8 cellular contexts compared by ENCODE assay signal in genomic region chr5:52743970-52744369, GRCh38. TPM values are rescaled to one million over a fixed set of nuclear protein-coding genes. Genes with fewer than 3 reads are reported as not detected.
A peak's percentile ranks its signal among the peaks of the same experiment; 100 is the strongest.
DNase-seq lines count a peak whose midpoint lies in the region; ATAC-seq and TF ChIP-seq lines count a peak whose summit lies in the region.

No MANE protein-coding gene starts in this region.

- no peak overlapping the region for H3K4me3 ChIP-seq in astrocyte of the cerebellum (ENCODE audit: low read depth, low read length)
- H3K4me3 ChIP-seq in neural progenitor cell, result no peak overlapping the region

- no peaks in the 10 kb centered on the region for H3K36me3 ChIP-seq in neural progenitor cell

- no peak for TF ChIP-seq CTCF in astrocyte of the cerebellum (IDR thresholded peaks at IDR 0.05; ENCODE audit: low read depth, low read length, missing control alignments)
- no peak for TF ChIP-seq CTCF in neural progenitor cell (IDR thresholded peaks at IDR 0.05)

- no peaks in the 10 kb centered on the region for H3K27me3 ChIP-seq in neural progenitor cell

- no peaks in the 10 kb centered on the region for H3K4me1 ChIP-seq in neural progenitor cell

- no peak overlapping the region for H3K4me3 Mint-ChIP-seq in neural progenitor cell

- H3K27me3 Mint-ChIP-seq in neural progenitor cell (ENCODE audit: insufficient read depth, low read depth), result peaks cover 2% of the 10 kb centered on the region

- ATAC-seq in GM19468 (IDR thresholded peaks at IDR 0.05; ENCODE audit: extremely low read depth, unreplicated experiment) (peak; percentile 55), HG03558 (IDR thresholded peaks at IDR 0.05; ENCODE audit: extremely low read depth, unreplicated experiment) (peak; percentile 43), HG02571 (IDR thresholded peaks at IDR 0.05; ENCODE audit: unreplicated experiment) (no peak), HG03039 (IDR thresholded peaks at IDR 0.05; ENCODE audit: unreplicated experiment) (no peak)

- DNase-seq in astrocyte of the cerebellum (ENCODE audit: low read depth), result peak; percentile 47
- DNase-seq in stimulated activated CD4-positive, alpha-beta T cell treated with anti-CD3 and anti-CD28 coated beads, Interleukin-4, amount 100 ng/mL, for 1 hour, result peak; percentile 11
- no peak for DNase-seq in 8988T
- DNase-seq in neural progenitor cell (ENCODE audit: low spot score), result no peak

- no peaks in the 10 kb centered on the region for H3K4me1 Mint-ChIP-seq in neural progenitor cell

- H3K9ac ChIP-seq in neural progenitor cell, result no peak overlapping the region

- no peaks in the 10 kb centered on the region for H3K79me2 ChIP-seq in neural progenitor cell (ENCODE audit: low read depth)

- no peaks in the 10 kb centered on the region for H3K9me3 Mint-ChIP-seq in neural progenitor cell

- in situ Hi-C loops in astrocyte of the cerebellum (cut with HindIII; ENCODE audit: low sequenced_read_pairs), result no loop called here

- H4K20me1 ChIP-seq in neural progenitor cell (ENCODE audit: low read depth), result no peaks in the 10 kb centered on the region

- no peaks in the 10 kb centered on the region for H3F3A ChIP-seq in neural progenitor cell (ENCODE audit: low read depth)

- no peak overlapping the region for H2AFZ ChIP-seq in neural progenitor cell (replicated peaks)

- no peak overlapping the region for H3K4me2 ChIP-seq in neural progenitor cell

- H3K27ac ChIP-seq in neural progenitor cell, result no peak overlapping the region

- H3K27ac Mint-ChIP-seq in neural progenitor cell, result no peak overlapping the region

- no peaks in the 10 kb centered on the region for H3K36me3 Mint-ChIP-seq in neural progenitor cell

- H3K9me3 ChIP-seq in neural progenitor cell (ENCODE audit: low read depth), result no peaks in the 10 kb centered on the region

RNA-seq across cellular contexts. Expression of gene ITGA1, which starts 43.7 kb away (rescaled TPM):
- total RNA-seq in neural progenitor cell (ENCODE audit: low replicate concordance), result 2.2 and 3.9 TPM in 2 replicates

RNA-seq across cellular contexts. Expression of gene PELO, which starts 43.7 kb away (rescaled TPM):
- 8.5 and 11.7 TPM in 2 replicates for total RNA-seq in neural progenitor cell (ENCODE audit: low replicate concordance)

Comparison
In these comparisons a context has a peak if more than half of its experiments do, and no peak if none do; other contexts are left out.
1. ATAC-seq: peak in GM19468 (single experiment) and HG03558 (single experiment); none in HG02571 (single experiment) and HG03039 (single experiment).
2. DNase-seq: peak in astrocyte of the cerebellum (single experiment) and stimulated activated CD4-positive, alpha-beta T cell treated with anti-CD3 and anti-CD28 coated beads, Interleukin-4, amount 100 ng/mL, for 1 hour (single experiment); none in 8988T (single experiment) and neural progenitor cell (single experiment).